19 cellular contexts compared by ENCODE assay signal in the genomic region with DNA sequence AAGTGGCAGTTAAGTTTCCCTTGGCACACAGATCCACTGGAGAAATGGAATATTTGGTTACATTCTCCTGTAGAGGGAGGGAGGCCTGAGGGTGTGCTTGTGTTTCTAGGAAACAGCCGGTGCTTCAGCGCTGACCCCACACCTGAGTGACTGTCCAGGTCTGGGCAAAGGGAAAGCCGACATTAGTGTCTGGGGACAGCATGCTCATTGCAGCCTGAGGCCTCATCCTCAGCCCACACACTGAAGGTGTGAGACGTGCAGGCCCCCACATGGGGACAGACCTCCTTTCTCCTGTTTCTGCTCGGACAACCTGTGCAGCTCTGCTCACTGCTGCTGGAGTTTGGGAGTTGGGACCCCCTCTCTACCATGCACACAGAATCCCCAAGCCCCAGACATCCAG.
"Had no signal": no experiment of that assay in that cellular context is flagged by ENCODE, and none has a peak within 500 bp of the region (broad histone marks: within the 10 kb centered on the region; RNA-seq: fewer than 3 reads in every experiment).

No MANE protein-coding gene starts in this region.

- H3K36me3 ChIP-seq: cardiac muscle cell, spleen, thoracic aorta had no signal

- H3K4me3 ChIP-seq: cardiac muscle cell, spleen, thoracic aorta had no signal

- H3K36me3 Mint-ChIP-seq: activated CD4-positive, alpha-beta memory T cell treated with anti-CD3 and anti-CD28 coated beads for 36 hours; activated naive CD8-positive, alpha-beta T cell treated with anti-CD3 and anti-CD28 coated beads for 36 hours; natural killer cell; stimulated activated memory B cell treated with anti-CD40 and anti-IgM and Interleukin-4, amounts not matched to agents 10 μg/mL and 1 μg/mL and 100 μg/mL, for 72 hours had no signal

- DNase-seq: activated CD4-positive, alpha-beta memory T cell treated with anti-CD3 and anti-CD28 coated beads for 36 hours; activated naive CD4-positive, alpha-beta T cell; activated naive CD8-positive, alpha-beta T cell treated with anti-CD3 and anti-CD28 coated beads for 36 hours; activated T-cell treated with anti-CD3 and anti-CD28 coated beads, Interleukin-2, amount 50 U/mL, for 1 hour; amygdala; effector memory CD4-positive, alpha-beta T cell; foreskin melanocyte; kidney glomerular epithelial cell; mesendoderm; natural killer cell; nucleus accumbens; retina; spleen; stimulated activated CD4-positive, alpha-beta T cell treated with anti-CD3 and anti-CD28 coated beads, Interleukin-4, amount 100 ng/mL, for 4 hours; T-helper 17 cell had no signal

- H3K9me3 Mint-ChIP-seq: activated CD4-positive, alpha-beta memory T cell treated with anti-CD3 and anti-CD28 coated beads for 36 hours; activated naive CD8-positive, alpha-beta T cell treated with anti-CD3 and anti-CD28 coated beads for 36 hours; activated T-helper 17 cell treated with anti-CD3 and anti-CD28 coated beads, Interleukin-2, amount 50 U/mL, for 72 hours; natural killer cell; stimulated activated memory B cell treated with anti-CD40 and anti-IgM and Interleukin-4, amounts not matched to agents 10 μg/mL and 1 μg/mL and 100 μg/mL, for 72 hours had no signal

- ATAC-seq: activated T-helper 17 cell treated with anti-CD3 and anti-CD28 coated beads, Interleukin-2, amount 50 U/mL, for 72 hours; stimulated activated memory B cell treated with anti-CD40 and anti-IgM and Interleukin-4, amounts not matched to agents 10 μg/mL and 1 μg/mL and 100 μg/mL, for 72 hours had no signal

- H3K27ac ChIP-seq: cardiac muscle cell, thoracic aorta had no signal

- H3K4me1 Mint-ChIP-seq: activated naive CD8-positive, alpha-beta T cell treated with anti-CD3 and anti-CD28 coated beads for 36 hours; activated T-helper 17 cell treated with anti-CD3 and anti-CD28 coated beads, Interleukin-2, amount 50 U/mL, for 72 hours; natural killer cell; stimulated activated memory B cell treated with anti-CD40 and anti-IgM and Interleukin-4, amounts not matched to agents 10 μg/mL and 1 μg/mL and 100 μg/mL, for 72 hours; T-helper 17 cell had no signal

- H3K4me3 Mint-ChIP-seq: activated CD4-positive, alpha-beta memory T cell treated with anti-CD3 and anti-CD28 coated beads for 36 hours; activated naive CD8-positive, alpha-beta T cell treated with anti-CD3 and anti-CD28 coated beads for 36 hours; activated T-helper 17 cell treated with anti-CD3 and anti-CD28 coated beads, Interleukin-2, amount 50 U/mL, for 72 hours; natural killer cell; stimulated activated memory B cell treated with anti-CD40 and anti-IgM and Interleukin-4, amounts not matched to agents 10 μg/mL and 1 μg/mL and 100 μg/mL, for 72 hours; T-helper 17 cell had no signal

- H3K27me3 ChIP-seq: cardiac muscle cell, spleen had no signal

- H3K27ac Mint-ChIP-seq: activated CD4-positive, alpha-beta memory T cell treated with anti-CD3 and anti-CD28 coated beads for 36 hours; activated naive CD8-positive, alpha-beta T cell treated with anti-CD3 and anti-CD28 coated beads for 36 hours; activated T-helper 17 cell treated with anti-CD3 and anti-CD28 coated beads, Interleukin-2, amount 50 U/mL, for 72 hours; natural killer cell; stimulated activated memory B cell treated with anti-CD40 and anti-IgM and Interleukin-4, amounts not matched to agents 10 μg/mL and 1 μg/mL and 100 μg/mL, for 72 hours; T-helper 17 cell had no signal

- H3K9me3 ChIP-seq: spleen, thoracic aorta had no signal
